ENCODE assay signal across 8 cellular contexts in the genomic region with DNA sequence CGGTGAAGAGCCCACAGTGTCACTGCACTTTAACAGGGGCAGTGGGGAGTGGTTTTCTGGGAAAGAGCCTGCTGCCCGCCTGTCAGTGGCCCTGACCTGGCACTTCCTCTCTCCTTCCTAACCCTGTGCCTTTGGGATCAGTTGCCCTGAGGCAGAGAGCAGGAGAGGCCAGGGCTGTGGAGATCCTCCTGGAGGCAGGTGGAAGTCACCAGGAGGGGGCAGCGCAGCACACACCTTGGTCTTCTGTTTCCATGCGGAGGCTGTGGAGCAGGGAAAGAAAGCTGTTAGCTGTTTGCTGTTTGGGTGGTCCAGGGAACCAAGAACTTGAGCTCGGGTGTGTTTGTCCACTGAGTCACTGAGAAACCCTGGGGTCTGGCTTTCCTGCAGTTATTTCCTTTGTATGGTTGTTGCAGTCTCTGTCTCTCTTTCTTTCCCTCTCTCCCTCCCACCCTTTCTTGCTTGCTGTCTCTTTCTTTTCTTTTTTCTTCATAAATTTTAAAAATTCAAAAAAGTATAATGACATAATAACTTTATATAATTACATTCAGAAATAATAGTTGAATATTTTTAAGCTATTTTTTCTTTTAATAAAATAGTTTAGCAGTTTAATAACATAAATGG. TPM values are rescaled to one million over a fixed set of nuclear protein-coding genes. Genes with fewer than 3 reads are reported as not detected.
A peak's percentile ranks its signal among the peaks of the same experiment; 100 is the strongest.
DNase-seq lines count a peak whose midpoint lies in the region; ATAC-seq and TF ChIP-seq lines count a peak whose summit lies in the region.

No MANE protein-coding gene starts in this region.

- H3K36me3 ChIP-seq in HEK293 (ENCODE audit: control insufficient read depth in 2 of 2, insufficient read depth in 1 of 2, low read length in 2 of 2) = no peaks in the 10 kb centered on the region
- no peaks in the 10 kb centered on the region for H3K36me3 ChIP-seq in adipocyte (ENCODE audit: control insufficient read depth, insufficient read depth, low read length, severe bottlenecking)
- H3K36me3 ChIP-seq in heart right ventricle = no peaks in the 10 kb centered on the region

- intact Hi-C loops in heart right ventricle (cut with DNase I) = loop anchor here in 8 of 10 donors (1.0 to 10.0 kb wide), 9 partner anchors 255 to 567 kb away; no protein-coding TSS in a partner anchor

- H3K27ac ChIP-seq in HEK293 (ENCODE audit: extremely low read depth, low read depth, low read length) = no peak overlapping the region
- no peak overlapping the region for H3K27ac ChIP-seq in heart right ventricle

- ATAC-seq in heart right ventricle = peak; percentile 45 to 92 (median 82)

- H3K4me3 ChIP-seq in HEK293 (ENCODE audit: low read depth, low read length) (no peak overlapping the region), adipocyte (ENCODE audit: low read length) (no peak overlapping the region), heart right ventricle (no peak overlapping the region), retinal pigment epithelial cell (ENCODE audit: low read length) (no peak overlapping the region)

- no peak overlapping the region for H3K9ac ChIP-seq in adipocyte (ENCODE audit: low read length)

- DNase-seq in EL (peak; percentile 50), NCI-H774 (lab: John Stamatoyannopoulos, UW) (peak; percentile 45), adipocyte (ENCODE audit: low read depth) (peak; percentile 4), heart right ventricle (peak; percentile 67 to 74), retinal pigment epithelial cell (ENCODE audit: low read depth) (no peak), putamen (ENCODE audit: low spot score) (no peak), NCI-H1436 treated with DMSO at 0.1 percent for 48 hours (lab: John Stamatoyannopoulos, UW) (no peak)

- 43 to 57% methylated on average over 5 of the region's 5 CpGs for WGBS in heart right ventricle, 2 donors

- CTCF ChIA-PET in HEK293 (lab: Yijun Ruan, JAX) = interaction anchor here (0.5 to 5.1 kb wide), 65 partner anchors 9 to 967 kb away, joined by 3 to 55 read pairs (median 4); no protein-coding TSS in a partner anchor

- TF ChIP-seq CTCF in HEK293 (tag by site-specific recombination; IDR thresholded peaks at IDR 0.05) (peak; percentile 35; the same call in 1 of the 2 replicates), heart right ventricle (IDR thresholded peaks at IDR 0.05) (peak; percentile 44 to 82 (median 73)), retinal pigment epithelial cell (conservative IDR thresholded peaks at IDR 0.05; ENCODE audit: low read depth, low read length) (peak; percentile 87)

- no peaks in the 10 kb centered on the region for H3K4me1 ChIP-seq in HEK293 (ENCODE audit: control insufficient read depth, insufficient read depth, low read length)
- no peaks in the 10 kb centered on the region for H3K4me1 ChIP-seq in adipocyte (ENCODE audit: control insufficient read depth, insufficient read depth, low read length)
- H3K4me1 ChIP-seq in heart right ventricle = peaks cover 0 to 8% (median 0%) of the 10 kb centered on the region in 9 donors

- H3K27me3 ChIP-seq in adipocyte (replicated peaks; ENCODE audit: control insufficient read depth, insufficient read depth, low read length) (peaks cover 13% of the 10 kb centered on the region), heart right ventricle (peaks cover 0 to 4% (median 0%) of the 10 kb centered on the region in 7 donors)

- POLR2A ChIA-PET in HEK293 (lab: Yijun Ruan, JAX) = no interaction called here

- H3K9me3 ChIP-seq in HEK293 (ENCODE audit: control insufficient read depth, insufficient read depth, low read depth, low read length) (no peaks in the 10 kb centered on the region), adipocyte (ENCODE audit: control insufficient read depth, low read length) (no peaks in the 10 kb centered on the region), heart right ventricle (no peaks in the 10 kb centered on the region)

TF ChIP-seq in HEK293, 187 proteins besides CTCF, POLR2A, EP300 and RAD21:
- TF ChIP-seq ZNF654 (tag by site-specific recombination; IDR thresholded peaks at IDR 0.05; ENCODE audit: low read depth) (peak; percentile 52), IKZF3 (tag by site-specific recombination; IDR thresholded peaks at IDR 0.05) (0 out of 2 replicates have a peak, but pooled peaks have one; percentile 18), ZNF211 (tag by site-specific recombination; IDR thresholded peaks at IDR 0.05; ENCODE audit: low read depth) (no peak)

RNA-seq across cellular contexts. Expression of a gene that starts 28.1 kb away (rescaled TPM):
- 1 to 10 TPM; 2.0 to 7.7 (median 3.1) TPM for total RNA-seq in heart right ventricle
- 1 to 10 TPM; 1.8 to 2.3 TPM for polyA plus RNA-seq in heart right ventricle

Comparison
In these comparisons a context has a peak if more than half of its experiments do, and no peak if none do; other contexts are left out.
1. DNase-seq: peak in EL (single experiment), NCI-H774 (single experiment), adipocyte (single experiment) and heart right ventricle (2 of 2); none in retinal pigment epithelial cell (single experiment), putamen (single experiment) and NCI-H1436 treated with DMSO at 0.1 percent for 48 hours (single experiment).
2. CTCF ChIP-seq: peak in every context shown above with its lines; median percentile 87 in retinal pigment epithelial cell; 73 in heart right ventricle; 35 in HEK293.